Comparison of ENCODE assay signal across 8 cellular contexts in genomic region chrX:103215768-103216085, GRCh38. TPM values are rescaled to one million over a fixed set of nuclear protein-coding genes. Genes with fewer than 3 reads are reported as not detected.
A peak's percentile ranks its signal among the peaks of the same experiment; 100 is the strongest.
DNase-seq lines count a peak whose midpoint lies in the region; ATAC-seq, FAIRE-seq and TF ChIP-seq lines count a peak whose summit lies in the region.

No MANE protein-coding gene starts in this region.

- peak overlapping the region; percentile 86 for H3K4me3 Mint-ChIP-seq in type B pancreatic cell

- no peak overlapping the region for H2AK5ac ChIP-seq in mesenchymal stem cell (ENCODE audit: low read length, severe bottlenecking)

- H3K4me1 Mint-ChIP-seq in type B pancreatic cell (ENCODE audit: unreplicated experiment): peaks cover 4% of the 10 kb centered on the region

- CTCF ChIA-PET in PC-9 (lab: Charles Lee): no interaction called here

- peak overlapping the region; percentile 48 for H3K27ac ChIP-seq in caudate nucleus (ENCODE audit: low read depth, low read length)
- no peak overlapping the region for H3K27ac ChIP-seq in mesenchymal stem cell (ENCODE audit: low read length, poor library complexity, severe bottlenecking)
- no peak overlapping the region for H3K27ac ChIP-seq in PC-9

- no peak overlapping the region for H3K14ac ChIP-seq in mesenchymal stem cell (ENCODE audit: low read length in 2 of 2)

- peaks cover 5% of the 10 kb centered on the region for H3K79me1 ChIP-seq in mesenchymal stem cell (replicated peaks; ENCODE audit: low read length, poor library complexity, severe bottlenecking)

- no peak overlapping the region for H3K23ac ChIP-seq in mesenchymal stem cell (ENCODE audit: low read length in 2 of 2)

- no peak overlapping the region for H2BK15ac ChIP-seq in mesenchymal stem cell (ENCODE audit: low read depth, poor library complexity, severe bottlenecking)

- H3K9me3 ChIP-seq in Loucy (ENCODE audit: insufficient read depth, low read depth, low read length) (no peaks in the 10 kb centered on the region), mesenchymal stem cell (ENCODE audit: control insufficient read depth, low read length) (no peaks in the 10 kb centered on the region), PC-9 (ENCODE audit: insufficient read depth, low read depth) (no peaks in the 10 kb centered on the region)

- peak overlapping the region; percentile 90 for H3K27ac Mint-ChIP-seq in type B pancreatic cell

- peaks cover 10% of the 10 kb centered on the region for H3K36me3 Mint-ChIP-seq in type B pancreatic cell

- peak overlapping the region; percentile 60; the same call in 1 of the 2 replicates for H2AFZ ChIP-seq in Loucy (ENCODE audit: low read length)
- no peak overlapping the region for H2AFZ ChIP-seq in mesenchymal stem cell (ENCODE audit: low read depth, low read length)
- no peak overlapping the region for H2AFZ ChIP-seq in PC-9

- 0% methylated on average over 1 of the region's 11 CpGs for WGBS in mesenchymal stem cell

- ATAC-seq in HG03139 (IDR thresholded peaks at IDR 0.05; ENCODE audit: unreplicated experiment): no peak

- no peaks in the 10 kb centered on the region for H3K27me3 Mint-ChIP-seq in type B pancreatic cell

- H4K8ac ChIP-seq in mesenchymal stem cell (ENCODE audit: low read length): peak overlapping the region; percentile 64

- H3K9me2 ChIP-seq in Loucy (replicated peaks; ENCODE audit: low read depth, low read length): no peaks in the 10 kb centered on the region
- H3K9me2 ChIP-seq in PC-9 (ENCODE audit: insufficient read depth): no peaks in the 10 kb centered on the region

- H3K9me3 Mint-ChIP-seq in type B pancreatic cell: no peaks in the 10 kb centered on the region

- peak overlapping the region; percentile 50 for H4K91ac ChIP-seq in mesenchymal stem cell (ENCODE audit: low read length)

- TF ChIP-seq CTCF in Loucy (conservative IDR thresholded peaks at IDR 0.05; ENCODE audit: low read length) (no peak), type B pancreatic cell (conservative IDR thresholded peaks at IDR 0.05) (no peak), PC-9 (conservative IDR thresholded peaks at IDR 0.05) (no peak)

- H2BK5ac ChIP-seq in mesenchymal stem cell (ENCODE audit: low read depth, low read length, poor library complexity, severe bottlenecking): no peak overlapping the region

- peak overlapping the region; percentile 70 to 82 for H3K18ac ChIP-seq in mesenchymal stem cell (ENCODE audit: low read depth in 1 of 2, low read length in 2 of 2)

- no peaks in the 10 kb centered on the region for H3F3A ChIP-seq in Loucy (ENCODE audit: low read depth)
- H3F3A ChIP-seq in PC-9 (ENCODE audit: insufficient read depth, low read depth): no peaks in the 10 kb centered on the region

- H3K4me3 ChIP-seq in Loucy (ENCODE audit: low read length, poor library complexity, severe bottlenecking) (peak overlapping the region; percentile 93), mesenchymal stem cell (ENCODE audit: insufficient read depth in 1 of 2, low read depth in 1 of 2, low read length in 2 of 2) (peak overlapping the region; percentile 76 to 80), PC-9 (no peak overlapping the region)

- peaks cover 23% of the 10 kb centered on the region for H3K79me2 ChIP-seq in Loucy (ENCODE audit: insufficient read depth, low read length)
- H3K79me2 ChIP-seq in PC-9 (ENCODE audit: low read depth): no peaks in the 10 kb centered on the region

- POLR2A ChIA-PET in PC-9 (lab: Charles Lee; ENCODE audit: unreplicated experiment): no interaction called here

- H3K4me1 ChIP-seq in Loucy (ENCODE audit: insufficient read depth, low read length, poor library complexity, severe bottlenecking) (peaks cover 4% of the 10 kb centered on the region), mesenchymal stem cell (ENCODE audit: control insufficient read depth, insufficient read depth, low read depth, low read length) (no peaks in the 10 kb centered on the region), PC-9 (replicated peaks; ENCODE audit: insufficient read depth) (no peaks in the 10 kb centered on the region)

- H4K20me1 ChIP-seq in Loucy (ENCODE audit: insufficient read depth, low read length, poor library complexity, severe bottlenecking) (no peaks in the 10 kb centered on the region), PC-9 (ENCODE audit: insufficient read depth) (no peaks in the 10 kb centered on the region)

- BruUV-seq in PC-9 (replicated peaks; lab: Mats Ljungman, UMichigan): no TSS peak

- no peak overlapping the region for H2BK12ac ChIP-seq in mesenchymal stem cell (ENCODE audit: low read length in 2 of 2)

- H3K36me3 ChIP-seq in Loucy (ENCODE audit: insufficient read depth, low read length): no peaks in the 10 kb centered on the region; the same call in 1 of the 2 replicates
- H3K36me3 ChIP-seq in mesenchymal stem cell (ENCODE audit: control insufficient read depth in 1 of 2, insufficient read depth in 2 of 2, low read depth in 1 of 2, low read length in 2 of 2): peaks cover 0 to 9% of the 10 kb centered on the region in 2 experiments
- no peaks in the 10 kb centered on the region for H3K36me3 ChIP-seq in PC-9 (ENCODE audit: low read depth)

- intact Hi-C loops in PC-9 (cut with micrococcal nuclease; ENCODE audit: unreplicated experiment): loop anchor here (10.0 kb wide), 1 partner anchor 129 kb away; no protein-coding TSS in a partner anchor

- H3K27me3 ChIP-seq in Loucy (ENCODE audit: insufficient read depth, low read length, poor library complexity, severe bottlenecking) (peaks cover 4% of the 10 kb centered on the region), mesenchymal stem cell (ENCODE audit: control insufficient read depth in 1 of 2, insufficient read depth in 1 of 2, low read length in 2 of 2) (peaks cover 0 to 28% of the 10 kb centered on the region in 2 experiments), PC-9 (ENCODE audit: insufficient read depth, low read depth) (no peaks in the 10 kb centered on the region)

- H3K4ac ChIP-seq in mesenchymal stem cell (ENCODE audit: low read depth in 1 of 2, low read length in 2 of 2): no peak overlapping the region

- peak overlapping the region; percentile 61 for H2BK120ac ChIP-seq in mesenchymal stem cell (ENCODE audit: low read depth, low read length)

- FAIRE-seq in G401.6 (lab: Jason Lieb, UNC): peak; percentile 15

- H3K4me2 ChIP-seq in Loucy (ENCODE audit: low read depth, low read length, poor library complexity, severe bottlenecking): peak overlapping the region; percentile 84
- H3K4me2 ChIP-seq in mesenchymal stem cell (ENCODE audit: low read length, poor library complexity, severe bottlenecking): peak overlapping the region; percentile 47
- H3K4me2 ChIP-seq in PC-9: no peak overlapping the region

- H3K9ac ChIP-seq in Loucy (ENCODE audit: low read depth, low read length, poor library complexity, severe bottlenecking): peak overlapping the region; percentile 98
- peak overlapping the region; percentile 92 for H3K9ac ChIP-seq in mesenchymal stem cell (ENCODE audit: low read length)

- peak in 31 of 61 donors; percentile 3 to 71 (median 26) for DNase-seq in caudate nucleus (lab: John Stamatoyannopoulos, UW)
- DNase-seq in mesenchymal stem cell: peak; percentile 16
- peak; percentile 73 for DNase-seq in type B pancreatic cell (ENCODE audit: extremely low spot score, unreplicated experiment)
- DNase-seq in NCI-H1048 (lab: John Stamatoyannopoulos, UW): no peak
- DNase-seq in PC-9: no peak

RNA-seq across cellular contexts. Expression of gene BEX4, which starts 0.8 kb away (rescaled TPM):
- 110 TPM for polyA plus RNA-seq in mesenchymal stem cell (2013, experiment 1 of 2)
- polyA plus RNA-seq in mesenchymal stem cell (2013, experiment 2 of 2): 115 TPM
- total RNA-seq in type B pancreatic cell (ENCODE audit: low replicate concordance) (57.0 and 80.1 TPM in 2 replicates), PC-9 (2021) (1.0 and 1.1 TPM in 2 replicates)

RNA-seq across cellular contexts. Expression of gene TCEAL8, which starts 39.2 kb away (rescaled TPM):
- polyA plus RNA-seq in mesenchymal stem cell (2013, experiment 1 of 2): 215 TPM
- 215 TPM for polyA plus RNA-seq in mesenchymal stem cell (2013, experiment 2 of 2)
- 61.8 and 99.8 TPM in 2 replicates for total RNA-seq in type B pancreatic cell (ENCODE audit: low replicate concordance)
- total RNA-seq in PC-9 (2021): 31.5 and 34.4 TPM in 2 replicates

Comparison
In these comparisons a context has a peak if more than half of its experiments do, and no peak if none do; other contexts are left out.
1. DNase-seq: peak in caudate nucleus (31 of 61), mesenchymal stem cell (single experiment) and type B pancreatic cell (single experiment); none in NCI-H1048 (single experiment) and PC-9 (0 of 2).
2. RNA of gene BEX4, which starts 0.8 kb away (total RNA-seq): 57.0 to 80.1 TPM in type B pancreatic cell; 1.0 to 1.1 TPM in PC-9; every median in the first group is over 10 times any median in the second.